12 cellular contexts compared by ENCODE assay signal in the genomic region with DNA sequence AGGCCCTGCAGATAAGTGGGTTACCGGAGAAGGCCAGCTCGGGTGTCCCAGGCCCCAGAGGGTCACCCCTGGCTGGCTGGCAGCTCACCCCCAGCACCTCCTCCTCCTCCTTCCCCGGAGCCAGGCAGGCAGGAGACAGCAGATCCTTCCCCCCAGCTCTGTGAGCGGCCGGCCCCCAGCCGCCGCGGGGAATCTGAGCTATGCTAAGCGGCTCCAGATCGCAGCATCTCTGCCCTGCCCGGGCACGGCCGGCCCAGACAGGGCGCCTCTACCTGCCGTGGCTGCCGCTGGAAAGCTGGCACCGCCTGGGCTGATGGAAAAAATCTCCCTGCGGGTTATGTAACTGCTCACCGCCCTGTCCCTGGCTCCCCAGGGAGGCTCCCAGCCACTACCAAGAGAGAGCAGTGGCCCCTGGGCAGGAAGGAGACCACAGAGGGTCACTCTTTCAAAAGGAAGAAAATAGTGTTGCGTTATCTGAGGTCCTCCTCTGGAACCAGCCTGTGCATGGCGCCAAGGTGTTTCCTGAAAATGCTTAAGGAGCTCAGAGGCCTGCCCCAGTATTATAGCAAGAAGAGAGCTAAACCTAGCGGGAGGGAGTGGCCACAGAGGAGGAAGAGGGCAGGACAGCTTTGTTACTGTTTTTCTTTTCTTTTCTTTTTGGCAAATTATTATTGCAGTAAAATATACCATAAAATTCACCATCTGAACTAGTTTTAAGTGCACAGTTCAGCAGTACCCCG.
DNase-seq lines count a peak whose midpoint lies in the region; ATAC-seq and TF ChIP-seq lines count a peak whose summit lies in the region.
"Had no signal": no experiment of that assay in that cellular context is flagged by ENCODE, and none has a peak within 500 bp of the region (broad histone marks: within the 10 kb centered on the region; RNA-seq: fewer than 3 reads in every experiment).

No MANE protein-coding gene starts in this region.

- H3K4me1 ChIP-seq in muscle layer of colon (ENCODE audit: insufficient read depth, low read length) (peaks cover 10% of the 10 kb centered on the region), aorta (ENCODE audit: control insufficient read depth in 1 of 2, insufficient read depth in 2 of 2, low read length in 2 of 2) (no peaks in the 10 kb centered on the region), MM.1S (ENCODE audit: low read length) (peaks cover 5% of the 10 kb centered on the region)
- H3K4me1 ChIP-seq: uterus had no signal

- no peak overlapping the region for H2AFZ ChIP-seq in MM.1S (ENCODE audit: low read length)

- DNase-seq in Right ventricle myocardium inferior (ENCODE audit: missing footprints) (no peak), cardiac septum (ENCODE audit: low spot score) (no peak), aorta (no peak), MM.1S (no peak), NCI-H748 treated with DMSO at 0.1 percent for 48 hours (lab: John Stamatoyannopoulos, UW) (no peak)
- no peak for DNase-seq in central memory CD4-positive, alpha-beta T cell
- DNase-seq: activated CD8-positive, alpha-beta memory T cell treated with anti-CD3 and anti-CD28 coated beads, Interleukin-2, amount 10 ng/mL, durations not matched to agents 7 days and 5 days; NCI-H524; SHP77; uterus had no signal

- H4K20me1 ChIP-seq in MM.1S (ENCODE audit: insufficient read depth, low read length), result no peaks in the 10 kb centered on the region

- H3K4me3 ChIP-seq in muscle layer of colon (ENCODE audit: low read depth in 1 of 2, low read length in 2 of 2) (no peak overlapping the region), aorta (ENCODE audit: low read length in 2 of 2) (no peak overlapping the region), MM.1S (ENCODE audit: low read length) (no peak overlapping the region)
- H3K4me3 ChIP-seq: uterus had no signal

- H3K9me3 ChIP-seq in muscle layer of colon (ENCODE audit: low read length) (no peaks in the 10 kb centered on the region), aorta (ENCODE audit: control insufficient read depth, low read length) (no peaks in the 10 kb centered on the region), MM.1S (replicated peaks; ENCODE audit: insufficient read depth, low read length) (no peaks in the 10 kb centered on the region)
- H3K9me3 ChIP-seq: uterus had no signal

- ATAC-seq in Right ventricle myocardium inferior (peak; percentile 70), esophagus mucosa (peak; percentile 61), aorta (ENCODE audit: low FRiP score) (peak; percentile 23)
- ATAC-seq: activated CD8-positive, alpha-beta memory T cell treated with anti-CD3 and anti-CD28 coated beads, Interleukin-2, amount 10 ng/mL, durations not matched to agents 7 days and 5 days had no signal

- H3F3A ChIP-seq in MM.1S (ENCODE audit: insufficient read depth, low read length), result no peaks in the 10 kb centered on the region

- no peaks in the 10 kb centered on the region for H3K27me3 ChIP-seq in muscle layer of colon (ENCODE audit: control insufficient read depth in 1 of 2, insufficient read depth in 2 of 2, low read length in 2 of 2)
- H3K27me3 ChIP-seq in aorta (ENCODE audit: control insufficient read depth in 1 of 2, insufficient read depth in 2 of 2, low read length in 1 of 2), result no peaks in the 10 kb centered on the region
- H3K27me3 ChIP-seq in MM.1S (replicated peaks; ENCODE audit: insufficient read depth, low read length), result no peaks in the 10 kb centered on the region
- H3K27me3 ChIP-seq: uterus had no signal

- H3K79me2 ChIP-seq in MM.1S (ENCODE audit: low read length), result no peaks in the 10 kb centered on the region

- no peaks in the 10 kb centered on the region for H3K9me2 ChIP-seq in MM.1S (replicated peaks; ENCODE audit: insufficient read depth, low read length)

- H3K9ac ChIP-seq in muscle layer of colon (ENCODE audit: low read length) (no peak overlapping the region), MM.1S (ENCODE audit: low read length) (no peak overlapping the region)

- intact Hi-C loops in Right ventricle myocardium inferior (cut with DNase I), result loop anchor here (10.0 kb wide), 2 partner anchors 97 to 403 kb away; no protein-coding TSS in a partner anchor
- intact Hi-C loops in cardiac septum (cut with DNase I), result no loop called here
- intact Hi-C loops in aorta (cut with DNase I), result loop anchor here (5.0 to 10.0 kb wide), 2 partner anchors 60 to 273 kb away; no protein-coding TSS in a partner anchor

- no peak for TF ChIP-seq CTCF in MM.1S (IDR thresholded peaks at IDR 0.05; ENCODE audit: low read length)

- peak overlapping the region; percentile 39 for H3K27ac ChIP-seq in muscle layer of colon (ENCODE audit: low read depth, low read length)
- no peak overlapping the region for H3K27ac ChIP-seq in aorta (ENCODE audit: low read depth in 1 of 2, low read length in 2 of 2)
- no peak overlapping the region for H3K27ac ChIP-seq in MM.1S (ENCODE audit: low read length)
- H3K27ac ChIP-seq: uterus had no signal

- 48 to 62% methylated on average over 23 of the region's 23 CpGs for WGBS in aorta, 2 donors

- no peak overlapping the region for H3K4me2 ChIP-seq in MM.1S (ENCODE audit: low read depth, low read length)

- H3K36me3 ChIP-seq in muscle layer of colon (ENCODE audit: insufficient read depth, low read length) (no peaks in the 10 kb centered on the region), aorta (ENCODE audit: control insufficient read depth in 1 of 2, insufficient read depth in 2 of 2, low read length in 1 of 2) (no peaks in the 10 kb centered on the region), MM.1S (replicated peaks; ENCODE audit: insufficient read depth, low read length) (no peaks in the 10 kb centered on the region)
- H3K36me3 ChIP-seq: uterus had no signal
